Comparison of ENCODE assay signal across 8 cellular contexts in the genomic region with DNA sequence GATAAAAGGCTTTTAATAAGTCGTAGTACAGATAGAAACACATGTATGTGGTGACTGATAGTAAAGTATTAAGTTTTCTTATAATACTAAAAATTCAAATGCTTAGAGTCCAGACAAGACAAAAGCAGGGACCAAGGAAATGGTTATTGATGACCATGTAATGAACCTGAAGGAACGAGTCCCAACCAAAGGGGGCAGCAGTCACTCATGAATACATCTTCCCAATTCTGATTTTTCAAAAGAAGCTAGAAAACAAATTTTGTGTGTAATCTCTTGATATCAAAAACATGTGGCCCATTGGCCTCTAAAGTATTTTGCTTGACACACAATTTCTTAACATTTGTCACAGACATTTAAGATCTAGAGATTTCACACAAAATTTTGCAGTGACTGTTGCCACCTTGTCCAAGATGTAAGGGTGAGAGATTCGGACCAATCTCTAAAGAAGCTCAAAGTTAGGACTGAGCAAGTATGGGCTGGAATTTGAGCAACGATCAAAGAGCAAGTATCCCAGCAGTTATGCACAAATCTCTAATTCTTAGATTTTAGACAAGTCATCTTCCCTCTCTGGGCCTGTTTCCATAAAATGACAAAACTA.
DNase-seq lines count a peak whose midpoint lies in the region; ATAC-seq and TF ChIP-seq lines count a peak whose summit lies in the region.

No MANE protein-coding gene starts in this region.

- no peaks in the 10 kb centered on the region for H3K9me3 ChIP-seq in OCI-LY3 (ENCODE audit: insufficient read depth, low read length)
- H3K9me3 ChIP-seq in breast epithelium = no peaks in the 10 kb centered on the region

- no peak overlapping the region for H3K27ac ChIP-seq in OCI-LY3 (ENCODE audit: low read length)
- no peak overlapping the region for H3K27ac ChIP-seq in breast epithelium

- no peak overlapping the region for H3K4me2 ChIP-seq in OCI-LY3 (ENCODE audit: low read length)

- ATAC-seq in HG02852 (IDR thresholded peaks at IDR 0.05; ENCODE audit: unreplicated experiment) = peak; percentile 59
- no peak for ATAC-seq in GM21737 (IDR thresholded peaks at IDR 0.05; ENCODE audit: unreplicated experiment)

- H3K4me3 ChIP-seq in OCI-LY3 (ENCODE audit: low read length) (no peak overlapping the region), breast epithelium (no peak overlapping the region)

- TF ChIP-seq POLR2A in breast epithelium (IDR thresholded peaks at IDR 0.05) = no peak

- H2AFZ ChIP-seq in OCI-LY3 (ENCODE audit: low read depth, low read length) = no peak overlapping the region

- no peaks in the 10 kb centered on the region for H3K79me2 ChIP-seq in OCI-LY3 (ENCODE audit: low read length)

- H4K20me1 ChIP-seq in OCI-LY3 (ENCODE audit: insufficient read depth, low read length) = no peaks in the 10 kb centered on the region

- H3K27me3 ChIP-seq in OCI-LY3 (ENCODE audit: low read depth, low read length) = no peaks in the 10 kb centered on the region
- no peaks in the 10 kb centered on the region for H3K27me3 ChIP-seq in breast epithelium

- peak in 4 of 6 experiments; percentile 4 to 52 (median 27) for DNase-seq in stimulated activated naive CD4-positive, alpha-beta T cell (lab: John Stamatoyannopoulos, UW)
- DNase-seq in stimulated activated naive CD4-positive, alpha-beta T cell treated with Interleukin-2 at 50 U/mL for 16 hours (lab: John Stamatoyannopoulos, UW) = no peak
- no peak for DNase-seq in breast epithelium (ENCODE audit: low spot score in 2 of 2)
- peak; percentile 43 to 61 for DNase-seq in lung microvascular endothelial cell (ENCODE audit: low read depth in 2 of 2)
- DNase-seq in NCI-H524 treated with DMSO at 0.1 percent for 48 hours (lab: John Stamatoyannopoulos, UW) = no peak

- intact Hi-C loops in breast epithelium (cut with DNase I; ENCODE audit: low total_unique reads) = no loop called here

- no peak overlapping the region for H3K9ac ChIP-seq in OCI-LY3 (ENCODE audit: low read length)

- H3K36me3 ChIP-seq in OCI-LY3 (replicated peaks; ENCODE audit: low read depth, low read length) (no peaks in the 10 kb centered on the region), breast epithelium (no peaks in the 10 kb centered on the region)

- H3K4me1 ChIP-seq in OCI-LY3 (ENCODE audit: low read length) (no peaks in the 10 kb centered on the region), breast epithelium (no peaks in the 10 kb centered on the region)

- TF ChIP-seq CTCF in OCI-LY3 (IDR thresholded peaks at IDR 0.05; ENCODE audit: low read depth, low read length) (peak; percentile 65), breast epithelium (IDR thresholded peaks at IDR 0.05) (peak; percentile 38 to 72 (median 63))

Comparison
In these comparisons a context has a peak if more than half of its experiments do, and no peak if none do; other contexts are left out.
1. DNase-seq: peak in stimulated activated naive CD4-positive, alpha-beta T cell (4 of 6) and lung microvascular endothelial cell (2 of 2); none in stimulated activated naive CD4-positive, alpha-beta T cell treated with Interleukin-2 at 50 U/mL for 16 hours (single experiment), breast epithelium (0 of 2) and NCI-H524 treated with DMSO at 0.1 percent for 48 hours (single experiment).